Comparison of ENCODE assay signal across 1 cellular context in genomic region chr15:77543159-77543882, GRCh38.
TF ChIP-seq lines count a peak whose summit lies in the region.

No MANE protein-coding gene starts in this region.

TF ChIP-seq in HEK293, 187 proteins besides CTCF, POLR2A, EP300 and RAD21 (continued from another document):
- TF ChIP-seq, protein P1, sequence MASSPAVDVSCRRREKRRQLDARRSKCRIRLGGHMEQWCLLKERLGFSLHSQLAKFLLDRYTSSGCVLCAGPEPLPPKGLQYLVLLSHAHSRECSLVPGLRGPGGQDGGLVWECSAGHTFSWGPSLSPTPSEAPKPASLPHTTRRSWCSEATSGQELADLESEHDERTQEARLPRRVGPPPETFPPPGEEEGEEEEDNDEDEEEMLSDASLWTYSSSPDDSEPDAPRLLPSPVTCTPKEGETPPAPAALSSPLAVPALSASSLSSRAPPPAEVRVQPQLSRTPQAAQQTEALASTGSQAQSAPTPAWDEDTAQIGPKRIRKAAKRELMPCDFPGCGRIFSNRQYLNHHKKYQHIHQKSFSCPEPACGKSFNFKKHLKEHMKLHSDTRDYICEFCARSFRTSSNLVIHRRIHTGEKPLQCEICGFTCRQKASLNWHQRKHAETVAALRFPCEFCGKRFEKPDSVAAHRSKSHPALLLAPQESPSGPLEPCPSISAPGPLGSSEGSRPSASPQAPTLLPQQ (tag by site-specific recombination; IDR thresholded peaks at IDR 0.05): 0 out of 2 replicates have a peak, but pooled peaks have one; percentile 38
- TF ChIP-seq KLF8 (tag by site-specific recombination; IDR thresholded peaks at IDR 0.05) (peak; percentile 85; the same call in 1 of the 2 replicates), ZNF146 (tag by site-specific recombination; IDR thresholded peaks at IDR 0.05) (no peak), KLF16 (tag by site-specific recombination; IDR thresholded peaks at IDR 0.05) (0 out of 2 replicates have a peak, but pooled peaks have one; percentile 11), ZBTB48 (tag by site-specific recombination; IDR thresholded peaks at IDR 0.05) (0 out of 2 replicates have a peak, but pooled peaks have one; percentile 35), ZNF660 (tag by site-specific recombination; IDR thresholded peaks at IDR 0.05) (peak; percentile 92; the same call in 1 of the 2 replicates), ZNF76 (tag by site-specific recombination; IDR thresholded peaks at IDR 0.05; ENCODE audit: borderline replicate concordance, low read depth) (0 out of 2 replicates have a peak, but pooled peaks have one; percentile 35), YY1 (tag by site-specific recombination; IDR thresholded peaks at IDR 0.05) (0 out of 2 replicates have a peak, but pooled peaks have one; percentile 30), ZNF624 (tag by site-specific recombination; IDR thresholded peaks at IDR 0.05) (no peak), ZNF335 (tag by site-specific recombination; conservative IDR thresholded peaks at IDR 0.05) (peak; percentile 71), ZNF639 (tag by site-specific recombination; IDR thresholded peaks at IDR 0.05) (no peak), PBX3 (CRISPR knock-in tag; IDR thresholded peaks at IDR 0.05) (peak; percentile 7; the same call in 1 of the 2 replicates), ZNF654 (tag by site-specific recombination; IDR thresholded peaks at IDR 0.05; ENCODE audit: low read depth) (peak; percentile 85), ZNF501 (tag by site-specific recombination; IDR thresholded peaks at IDR 0.05) (peak; percentile 70; the same call in 1 of the 2 replicates), ZBTB17 (tag by site-specific recombination; IDR thresholded peaks at IDR 0.05) (peak; percentile 41), ZNF610 (tag by site-specific recombination; IDR thresholded peaks at IDR 0.05; ENCODE audit: borderline replicate concordance) (0 out of 2 replicates have a peak, but pooled peaks have one; percentile 15), ZNF623 (tag by site-specific recombination; IDR thresholded peaks at IDR 0.05) (no peak), ZNF2 (tag by site-specific recombination; IDR thresholded peaks at IDR 0.05) (peak; percentile 77), ZNF341 (tag by site-specific recombination; IDR thresholded peaks at IDR 0.05; ENCODE audit: low read depth) (0 out of 2 replicates have a peak, but pooled peaks have one; percentile 13), ZNF843 (tag by site-specific recombination; IDR thresholded peaks at IDR 0.05) (peak; percentile 54), ZNF391 (tag by site-specific recombination; IDR thresholded peaks at IDR 0.05; ENCODE audit: borderline replicate concordance, low read depth) (0 out of 2 replicates have a peak, but pooled peaks have one; percentile 20), EGR2 (tag by site-specific recombination; IDR thresholded peaks at IDR 0.05; ENCODE audit: low read depth) (peak; percentile 47), ZNF366 (tag by site-specific recombination; conservative IDR thresholded peaks at IDR 0.05) (no peak), SP3 (tag by site-specific recombination; IDR thresholded peaks at IDR 0.05) (peak; percentile 20; the same call in 1 of the 2 replicates), ZSCAN30 (tag by site-specific recombination; IDR thresholded peaks at IDR 0.05) (peak; percentile 66), ZEB2 (tag by site-specific recombination; IDR thresholded peaks at IDR 0.05) (peak; percentile 62; the same call in 1 of the 2 replicates), ZNF544 (tag by site-specific recombination; IDR thresholded peaks at IDR 0.05) (no peak), ZNF394 (tag by site-specific recombination; IDR thresholded peaks at IDR 0.05; ENCODE audit: borderline replicate concordance) (peak; percentile 19; the same call in 1 of the 2 replicates), ZNF600 (tag by site-specific recombination; IDR thresholded peaks at IDR 0.05) (peak; percentile 81)
- TF ChIP-seq, protein P2, sequence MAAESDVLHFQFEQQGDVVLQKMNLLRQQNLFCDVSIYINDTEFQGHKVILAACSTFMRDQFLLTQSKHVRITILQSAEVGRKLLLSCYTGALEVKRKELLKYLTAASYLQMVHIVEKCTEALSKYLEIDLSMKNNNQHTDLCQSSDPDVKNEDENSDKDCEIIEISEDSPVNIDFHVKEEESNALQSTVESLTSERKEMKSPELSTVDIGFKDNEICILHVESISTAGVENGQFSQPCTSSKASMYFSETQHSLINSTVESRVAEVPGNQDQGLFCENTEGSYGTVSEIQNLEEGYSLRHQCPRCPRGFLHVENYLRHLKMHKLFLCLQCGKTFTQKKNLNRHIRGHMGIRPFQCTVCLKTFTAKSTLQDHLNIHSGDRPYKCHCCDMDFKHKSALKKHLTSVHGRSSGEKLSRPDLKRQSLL (tag by site-specific recombination; IDR thresholded peaks at IDR 0.05): 0 out of 2 replicates have a peak, but pooled peaks have one; percentile 5
